ENCODE assay signal across 31 cellular contexts in genomic region chr16:9932000-9932399, GRCh38.
DNase-seq lines count a peak whose midpoint lies in the region; ATAC-seq lines count a peak whose summit lies in the region.
"Had no signal": no experiment of that assay in that cellular context is flagged by ENCODE, and none has a peak within 500 bp of the region (broad histone marks: within the 10 kb centered on the region; RNA-seq: fewer than 3 reads in every experiment).

No MANE protein-coding gene starts in this region.

- intact Hi-C loops in right cardiac atrium (cut with DNase I) = no loop called here

- no peak overlapping the region for H3K27ac ChIP-seq in right cardiac atrium (ENCODE audit: low read length)
- H3K27ac ChIP-seq: 22Rv1; A549; BLaER1; BLaER1 treated with 17β-estradiol and CSF1 and Interleukin-3, amounts not matched to agents 10 nM and 100 nM; C4-2B had no signal

- no peaks in the 10 kb centered on the region for H3K9me3 ChIP-seq in right cardiac atrium (ENCODE audit: control insufficient read depth, low read length)
- H3K9me3 ChIP-seq: A549; BE2C; BLaER1; BLaER1 treated with 17β-estradiol and CSF1 and Interleukin-3, amounts not matched to agents 10 nM and 100 nM; Caco-2 had no signal

- no peak overlapping the region for H3K4me3 ChIP-seq in right cardiac atrium (ENCODE audit: low read length)
- H3K4me3 ChIP-seq: A549; BLaER1; BLaER1 treated with 17β-estradiol and CSF1 and Interleukin-3, amounts not matched to agents 10 nM and 100 nM had no signal

- 76% methylated on average over 1 of the region's 1 CpG for WGBS in right cardiac atrium

- peak; percentile 6 for DNase-seq in ecto neural progenitor cell (ENCODE audit: low spot score)
- peak; percentile 73 for DNase-seq in globus pallidus (ENCODE audit: low spot score)
- DNase-seq in putamen (ENCODE audit: low spot score) = peak; percentile 57
- no peak for DNase-seq in right cardiac atrium
- no peak for DNase-seq in cerebellar cortex (ENCODE audit: low spot score)
- DNase-seq: 8988T; ACHN; AML-193; BE2C; C1 segment of cervical spinal cord; Caco-2; Calu3; CD4-positive, alpha-beta memory T cell; CD4-positive, alpha-beta T cell; CD4-positive, CD25-positive, alpha-beta regulatory T cell; CD8-positive, alpha-beta memory T cell; CD8-positive, alpha-beta T cell; COR-L47; DMS 273 treated with DMSO at 0.1 percent for 48 hours; DMS153; DMS53; DMS79; DMS79 treated with DMSO at 0.1 percent for 48 hours; DND-41; EL had no signal

- peaks cover 3% of the 10 kb centered on the region for H3K4me1 ChIP-seq in right cardiac atrium (ENCODE audit: control insufficient read depth, insufficient read depth, low read length)
- H3K4me1 ChIP-seq: A549, BE2C, BLaER1, Caco-2 had no signal

- ATAC-seq in right cardiac atrium (no peak), GM21367 (IDR thresholded peaks at IDR 0.05; ENCODE audit: unreplicated experiment) (no peak)
- ATAC-seq: A549; CD8-positive, alpha-beta T cell had no signal

- H3K27me3 ChIP-seq in right cardiac atrium (ENCODE audit: control insufficient read depth, insufficient read depth) = no peaks in the 10 kb centered on the region
- H3K27me3 ChIP-seq: BE2C; BLaER1; BLaER1 treated with 17β-estradiol and CSF1 and Interleukin-3, amounts not matched to agents 10 nM and 100 nM had no signal

Comparison
In these comparisons a context has a peak if more than half of its experiments do, and no peak if none do; other contexts are left out.
1. DNase-seq: peak in ecto neural progenitor cell (single experiment), globus pallidus (single experiment) and putamen (single experiment); none in right cardiac atrium (0 of 3) and cerebellar cortex (single experiment).